24 cellular contexts compared by ENCODE assay signal in genomic region chr1:85413169-85413568, GRCh38. TPM values are rescaled to one million over a fixed set of nuclear protein-coding genes. Genes with fewer than 3 reads are reported as not detected.
"Had no signal": no experiment of that assay in that cellular context is flagged by ENCODE, and none has a peak within 500 bp of the region (broad histone marks: within the 10 kb centered on the region; RNA-seq: fewer than 3 reads in every experiment).

No MANE protein-coding gene starts in this region.

- H3K9me3 Mint-ChIP-seq: activated T-cell treated with anti-CD3 and anti-CD28 coated beads, Interleukin-2, amount 50 U/mL, for 24 hours; activated T-helper 2 cell treated with anti-CD3 and anti-CD28 coated beads, Interferon-gamma antibody, Interleukin-2, Interleukin-4, amounts not matched to agents 10 μg/mL and 5 μg/mL and 100 μg/mL, durations not matched to agents 14 hours and 24 hours and 36 hours; central memory CD8-positive, alpha-beta T cell; mesothelial cell of epicardium; naive thymus-derived CD8-positive, alpha-beta T cell had no signal

- H3K36me3 ChIP-seq: neural progenitor cell, thoracic aorta, vagina had no signal

- H3K27ac Mint-ChIP-seq: activated naive CD8-positive, alpha-beta T cell; activated T-cell treated with anti-CD3 and anti-CD28 coated beads, Interleukin-2, amount 50 U/mL, for 24 hours; activated T-helper 2 cell treated with anti-CD3 and anti-CD28 coated beads, Interferon-gamma antibody, Interleukin-2, Interleukin-4, amounts not matched to agents 10 μg/mL and 5 μg/mL and 100 μg/mL, durations not matched to agents 14 hours and 24 hours and 36 hours; mesothelial cell of epicardium; naive thymus-derived CD8-positive, alpha-beta T cell; neural progenitor cell; progenitor cell of endocrine pancreas; type B pancreatic cell had no signal

- DNase-seq: activated CD4-positive, alpha-beta T cell treated with anti-CD3 and anti-CD28 coated beads, Interleukin-2, amount 50 U/mL, for 4 hours; activated CD8-positive, alpha-beta memory T cell treated with anti-CD3 and anti-CD28 coated beads for 24 hours; activated CD8-positive, alpha-beta memory T cell treated with anti-CD3 and anti-CD28 coated beads, Interleukin-2, amount 50 U/mL, for 4 hours; activated naive CD4-positive, alpha-beta T cell; activated T-cell treated with anti-CD3 and anti-CD28 coated beads, Interleukin-2, amount 50 U/mL, for 24 hours; cortex of kidney; erythroblast; kidney; naive thymus-derived CD8-positive, alpha-beta T cell; retina; stimulated activated CD4-positive, alpha-beta T cell treated with anti-CD3 and anti-CD28 coated beads, Interleukin-4, amount 100 ng/mL, for 24 hours; stimulated activated naive CD4-positive, alpha-beta T cell treated with Interleukin-2 at 50 U/mL for 16 hours; T-helper 1 cell; T-helper 9 cell had no signal

- H3K27me3 Mint-ChIP-seq: activated naive CD8-positive, alpha-beta T cell; activated T-cell treated with anti-CD3 and anti-CD28 coated beads, Interleukin-2, amount 50 U/mL, for 24 hours; progenitor cell of endocrine pancreas; type B pancreatic cell had no signal

- ATAC-seq: naive thymus-derived CD8-positive, alpha-beta T cell had no signal

- H3K4me1 ChIP-seq: vagina had no signal

- H3K9ac ChIP-seq: neural progenitor cell had no signal

- H3K36me3 Mint-ChIP-seq: activated naive CD8-positive, alpha-beta T cell; mesothelial cell of epicardium; naive thymus-derived CD8-positive, alpha-beta T cell; type B pancreatic cell had no signal

- H3K4me3 ChIP-seq: lung, neural progenitor cell, thoracic aorta, vagina had no signal

- H3K4me1 Mint-ChIP-seq: central memory CD8-positive, alpha-beta T cell; naive thymus-derived CD8-positive, alpha-beta T cell had no signal

- H3K27me3 ChIP-seq: neural progenitor cell, vagina had no signal

- H3K9me3 ChIP-seq: thoracic aorta, vagina had no signal

- H3K4me3 Mint-ChIP-seq: activated naive CD8-positive, alpha-beta T cell; activated T-cell treated with anti-CD3 and anti-CD28 coated beads, Interleukin-2, amount 50 U/mL, for 24 hours; central memory CD8-positive, alpha-beta T cell; mesothelial cell of epicardium; naive thymus-derived CD8-positive, alpha-beta T cell; neural progenitor cell; type B pancreatic cell had no signal

RNA-seq across cellular contexts. Expression of gene DDAH1, which starts 51.8 kb away (rescaled TPM):
- total RNA-seq: activated T-helper 2 cell treated with anti-CD3 and anti-CD28 coated beads, Interferon-gamma antibody, Interleukin-2, Interleukin-4, amounts not matched to agents 10 μg/mL and 5 μg/mL and 100 μg/mL, durations not matched to agents 14 hours and 24 hours and 36 hours; naive thymus-derived CD8-positive, alpha-beta T cell had no signal
